In genomic region chr6:15500901-15501805, GRCh38 we compare ENCODE assay signal across 1 cellular context.
TF ChIP-seq lines count a peak whose summit lies in the region.

No MANE protein-coding gene starts in this region.

TF ChIP-seq in H1, 55 proteins besides CTCF, POLR2A, EP300 and RAD21 (continued from another document):
- no peak for TF ChIP-seq GTF2F1 (IDR thresholded peaks at IDR 0.05; ENCODE audit: borderline replicate concordance, low read depth, low read length)
- no peak for TF ChIP-seq EGR1 (IDR thresholded peaks at IDR 0.05; ENCODE audit: borderline replicate concordance, low read depth, low read length)
- no peak for TF ChIP-seq SIN3A (conservative IDR thresholded peaks at IDR 0.05 in 1 of 2, IDR thresholded peaks at IDR 0.05 in 1 of 2; ENCODE audit: low read depth in 1 of 2, low read length in 2 of 2)
- TF ChIP-seq GABPA (IDR thresholded peaks at IDR 0.05; ENCODE audit: borderline replicate concordance, insufficient read depth, low read length): no peak
- no peak for TF ChIP-seq CHD1 (IDR thresholded peaks at IDR 0.05; ENCODE audit: low read depth, low read length)
- no peak for TF ChIP-seq CTBP2 (IDR thresholded peaks at IDR 0.05; ENCODE audit: borderline replicate concordance, insufficient read depth, insufficient read length, low read length)
- no peak for TF ChIP-seq BACH1 (IDR thresholded peaks at IDR 0.05; ENCODE audit: low read length)
- no peak for TF ChIP-seq KDM5A (IDR thresholded peaks at IDR 0.05; ENCODE audit: low read length)
- no peak for TF ChIP-seq RBBP5 (IDR thresholded peaks at IDR 0.05; ENCODE audit: borderline replicate concordance, low read depth, low read length)
- TF ChIP-seq RXRA (IDR thresholded peaks at IDR 0.05; ENCODE audit: insufficient read depth, low read depth, low read length): no peak
- no peak for TF ChIP-seq BRCA1 (IDR thresholded peaks at IDR 0.05; ENCODE audit: low read depth, low read length)
- TF ChIP-seq RFX5 (IDR thresholded peaks at IDR 0.05; ENCODE audit: borderline replicate concordance, low read depth, low read length): no peak
- TF ChIP-seq TCF12 (IDR thresholded peaks at IDR 0.05; ENCODE audit: low read depth, low read length): no peak
- no peak for TF ChIP-seq KDM1A (IDR thresholded peaks at IDR 0.05; ENCODE audit: borderline replicate concordance, low read length)
